ENCODE assay signal across 34 cellular contexts in the genomic region with DNA sequence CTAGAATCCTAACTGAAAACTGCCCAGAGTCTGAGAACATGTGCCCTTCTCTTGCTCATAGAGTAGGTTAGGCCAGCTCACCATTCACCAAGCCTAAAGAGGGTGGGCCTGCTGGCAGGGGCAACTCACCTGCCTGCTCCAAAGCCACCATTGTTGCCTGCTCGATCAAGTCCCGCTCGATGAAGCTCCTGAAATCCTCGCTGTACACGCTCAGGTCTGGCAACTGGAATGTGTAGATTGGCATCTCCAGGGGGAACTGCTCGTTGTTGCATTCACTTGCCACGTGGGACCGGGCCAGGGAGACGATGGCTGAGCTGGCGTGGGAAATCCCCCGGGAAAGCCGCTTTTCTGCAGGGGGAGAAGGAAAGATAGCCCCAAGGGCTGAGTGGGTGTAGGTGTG.
"Had no signal": no experiment of that assay in that cellular context is flagged by ENCODE, and none has a peak within 500 bp of the region (broad histone marks: within the 10 kb centered on the region; RNA-seq: fewer than 3 reads in every experiment).

No MANE protein-coding gene starts in this region.

- H3K4me3 ChIP-seq: MG63 had no signal

- H3K36me3 ChIP-seq: MG63 had no signal

- H3K27me3 ChIP-seq: MG63 had no signal

- H3K27ac ChIP-seq: KMS-11 had no signal

- DNase-seq: Karpas-422, Kasumi-1, MG63, MM.1S, MV-4-11, NCI-H1048, NCI-H1092, NCI-H1092 treated with DMSO at 0.1 percent for 48 hours, NCI-H1105, NCI-H1105 treated with DMSO at 0.1 percent for 48 hours, NCI-H1417, NCI-H1417 treated with DMSO at 0.1 percent for 48 hours, NCI-H1436, NCI-H1436 treated with DMSO at 0.1 percent for 48 hours, NCI-H146, NCI-H1694, NCI-H1694 treated with DMSO at 0.1 percent for 48 hours, NCI-H187, NCI-H187 treated with DMSO at 0.1 percent for 48 hours, NCI-H1930, NCI-H2029, NCI-H2029 treated with DMSO at 0.1 percent for 48 hours, NCI-H2081, NCI-H2081 treated with DMSO at 0.1 percent for 48 hours, NCI-H2107, NCI-H2171, NCI-H2171 treated with DMSO at 0.1 percent for 48 hours, NCI-H2227 treated with DMSO at 0.1 percent for 48 hours, NCI-H226, NCI-H345, NCI-H446, NCI-H446 treated with DMSO at 0.1 percent for 48 hours, NCI-H510A had no signal

- H3K9me3 ChIP-seq: MG63 had no signal
